ENCODE assay signal across 8 cellular contexts in genomic region chr3:52897130-52898109, GRCh38. TPM values are rescaled to one million over a fixed set of nuclear protein-coding genes. Genes with fewer than 3 reads are reported as not detected.
DNase-seq lines count a peak whose midpoint lies in the region; ATAC-seq and TF ChIP-seq lines count a peak whose summit lies in the region.

STIMATE (minus strand) TSS chr3:52897548; CDS start chr3:52897450, 98 bp downstream.

- H3K27me3 Mint-ChIP-seq in T-helper 1 cell treated with Interleukin-12 subunit alpha and Interleukin-12 subunit beta and Interleukin-4 antibody, amounts not matched to agents 30 μg/mL and 1 μg/mL, for 36 hours (ENCODE audit: low read depth): no peaks in the 10 kb centered on the region

- H3K4me1 ChIP-seq in left ventricle myocardium inferior (peaks cover 56% of the 10 kb centered on the region), prostate gland (replicated peaks) (peaks cover 8% of the 10 kb centered on the region), upper lobe of right lung (peaks cover 44% of the 10 kb centered on the region)

- peak; percentile 73 for TF ChIP-seq POLR2A in prostate gland (IDR thresholded peaks at IDR 0.05)

- no peaks in the 10 kb centered on the region for H3K9me3 Mint-ChIP-seq in T-helper 1 cell treated with Interleukin-12 subunit alpha and Interleukin-12 subunit beta and Interleukin-4 antibody, amounts not matched to agents 30 μg/mL and 1 μg/mL, for 36 hours

- peaks cover 10% of the 10 kb centered on the region for H3K36me3 Mint-ChIP-seq in T-helper 1 cell treated with Interleukin-12 subunit alpha and Interleukin-12 subunit beta and Interleukin-4 antibody, amounts not matched to agents 30 μg/mL and 1 μg/mL, for 36 hours (ENCODE audit: low read depth)

- H3K4me1 Mint-ChIP-seq in T-helper 1 cell treated with Interleukin-12 subunit alpha and Interleukin-12 subunit beta and Interleukin-4 antibody, amounts not matched to agents 30 μg/mL and 1 μg/mL, for 36 hours (ENCODE audit: low read depth): peaks cover 41% of the 10 kb centered on the region

- ATAC-seq in HG02759 (IDR thresholded peaks at IDR 0.05; ENCODE audit: unreplicated experiment) (peak; percentile 94), upper lobe of right lung (peak; percentile 98)

- H3K4me3 ChIP-seq in left ventricle myocardium inferior: peak within 1 kb of the TSS; percentile 86
- H3K4me3 ChIP-seq in prostate gland: peak within 1 kb of the TSS; percentile 57 to 70
- peak within 1 kb of the TSS; percentile 90 for H3K4me3 ChIP-seq in upper lobe of right lung

- DNase-seq in GM13976 (ENCODE audit: low spot score) (peak; percentile 97), NCI-H1417 treated with DMSO at 0.1 percent for 48 hours (lab: John Stamatoyannopoulos, UW) (peak; percentile 1), amniotic epithelial cell (ENCODE audit: low read depth) (peak; percentile 62), left ventricle myocardium inferior (peak; percentile 91), prostate gland (ENCODE audit: low spot score) (peak; percentile 88), upper lobe of right lung (peak; percentile 96)

- H3K27me3 ChIP-seq in left ventricle myocardium inferior (ENCODE audit: low read depth) (no peaks in the 10 kb centered on the region), prostate gland (replicated peaks; ENCODE audit: insufficient read depth) (no peaks in the 10 kb centered on the region), upper lobe of right lung (no peaks in the 10 kb centered on the region)

- peak within 1 kb of the TSS; percentile 81 for H3K27ac ChIP-seq in left ventricle myocardium inferior (replicated peaks)
- H3K27ac ChIP-seq in prostate gland: peak within 1 kb of the TSS; percentile 55 to 63
- peak within 1 kb of the TSS; percentile 70 for H3K27ac ChIP-seq in upper lobe of right lung

- WGBS in prostate gland: under 1% methylated on average over 83 of the region's 85 CpGs

- in situ Hi-C loops in GM13976 (cut with MboI; ENCODE audit: low sequenced_read_pairs, unreplicated experiment): no loop called here

- H3K9me3 ChIP-seq in left ventricle myocardium inferior (replicated peaks) (no peaks in the 10 kb centered on the region), prostate gland (no peaks in the 10 kb centered on the region), upper lobe of right lung (no peaks in the 10 kb centered on the region)

- H3K36me3 ChIP-seq in left ventricle myocardium inferior: no peaks in the 10 kb centered on the region
- no peaks in the 10 kb centered on the region for H3K36me3 ChIP-seq in prostate gland
- H3K36me3 ChIP-seq in upper lobe of right lung: no peaks in the 10 kb centered on the region

- no peak for TF ChIP-seq CTCF in GM13976 (IDR thresholded peaks at IDR 0.05; ENCODE audit: borderline replicate concordance, control extremely low read depth, extremely low read depth, insufficient read depth, missing control alignments)
- TF ChIP-seq CTCF in left ventricle myocardium inferior (IDR thresholded peaks at IDR 0.05; ENCODE audit: borderline replicate concordance): no peak
- peak in 1 of 4 experiments; percentile 6 for TF ChIP-seq CTCF in prostate gland (IDR thresholded peaks at IDR 0.05)
- no peak for TF ChIP-seq CTCF in upper lobe of right lung (IDR thresholded peaks at IDR 0.05)

- intact Hi-C loops in left ventricle myocardium inferior (cut with micrococcal nuclease) (no loop called here), prostate gland (cut with DNase I) (loop anchor here (5.0 kb wide), 1 partner anchor 50 kb away; no protein-coding TSS in a partner anchor), upper lobe of right lung (cut with DNase I) (no loop called here)

- peak within 1 kb of the TSS; percentile 76 for H3K27ac Mint-ChIP-seq in T-helper 1 cell treated with Interleukin-12 subunit alpha and Interleukin-12 subunit beta and Interleukin-4 antibody, amounts not matched to agents 30 μg/mL and 1 μg/mL, for 36 hours

- H3K4me3 Mint-ChIP-seq in T-helper 1 cell treated with Interleukin-12 subunit alpha and Interleukin-12 subunit beta and Interleukin-4 antibody, amounts not matched to agents 30 μg/mL and 1 μg/mL, for 36 hours: peak within 1 kb of the TSS; percentile 99

RNA-seq across cellular contexts. Expression of gene STIMATE, which starts in this region (rescaled TPM):
- total RNA-seq in left ventricle myocardium inferior (6.3 TPM), prostate gland (10 to 100 TPM in 1 of 2 donors, 1 to 10 TPM in 1; 7.2 to 20.5 TPM), upper lobe of right lung (34.7 TPM)

Comparison
In these comparisons a context has a peak if more than half of its experiments do, and no peak if none do; other contexts are left out.
1. Peak in every context shown above with its lines: DNase-seq, ATAC-seq, H3K4me3 ChIP-seq and H3K27ac ChIP-seq.
2. DNase-seq: peak in every context shown above with its lines; median percentile 97 in GM13976; 96 in upper lobe of right lung; 91 in left ventricle myocardium inferior; 88 in prostate gland; 62 in amniotic epithelial cell; 1 in NCI-H1417 treated with DMSO at 0.1 percent for 48 hours.